18 cellular contexts compared by ENCODE assay signal in genomic region chr7:15916666-15917388, GRCh38.
A peak's percentile ranks its signal among the peaks of the same experiment; 100 is the strongest.
DNase-seq lines count a peak whose midpoint lies in the region; ATAC-seq and TF ChIP-seq lines count a peak whose summit lies in the region.
"Had no signal": no experiment of that assay in that cellular context is flagged by ENCODE, and none has a peak within 500 bp of the region (broad histone marks: within the 10 kb centered on the region; RNA-seq: fewer than 3 reads in every experiment).

No MANE protein-coding gene starts in this region.

- ATAC-seq in activated naive CD4-positive, alpha-beta T cell treated with anti-CD3 and anti-CD28 coated beads, Interleukin-2, amount 50 U/mL, for 72 hours = no peak
- ATAC-seq: stimulated activated effector memory CD8-positive, alpha-beta T cell treated with anti-CD3 and anti-CD28 coated beads, Interleukin-12 subunit alpha, Interleukin-12 subunit beta, amount 100 ng/mL, for 72 hours; upper lobe of right lung had no signal

- H3K4me1 ChIP-seq in muscle layer of colon (ENCODE audit: insufficient read depth, low read length) = peaks cover 12% of the 10 kb centered on the region
- H3K4me1 ChIP-seq: upper lobe of right lung had no signal

- no peak overlapping the region for H3K27ac Mint-ChIP-seq in activated naive CD4-positive, alpha-beta T cell treated with anti-CD3 and anti-CD28 coated beads, Interleukin-2, amount 50 U/mL, for 72 hours
- H3K27ac Mint-ChIP-seq: activated CD4-positive, alpha-beta memory T cell treated with anti-CD3 and anti-CD28 coated beads for 36 hours; activated naive CD4-positive, alpha-beta T cell treated with anti-CD3 and anti-CD28 coated beads for 36 hours; stimulated activated effector memory CD8-positive, alpha-beta T cell treated with anti-CD3 and anti-CD28 coated beads, Interleukin-12 subunit alpha, Interleukin-12 subunit beta, amount 100 ng/mL, for 72 hours had no signal

- H3K9me3 Mint-ChIP-seq in activated naive CD4-positive, alpha-beta T cell treated with anti-CD3 and anti-CD28 coated beads, Interleukin-2, amount 50 U/mL, for 72 hours = peaks cover 11 to 14% of the 10 kb centered on the region in 2 donors
- H3K9me3 Mint-ChIP-seq: activated naive CD4-positive, alpha-beta T cell treated with anti-CD3 and anti-CD28 coated beads for 36 hours had no signal

- in situ Hi-C loops in KBM-7 (cut with MboI; ENCODE audit: low pct_unique_long_range_greater_than_20kb, low sequenced_read_pairs) = no loop called here

- H3K4me3 ChIP-seq in AG04449 (ENCODE audit: low read depth, low read length) = peak overlapping the region; percentile 2; the same call in 1 of the 2 replicates
- no peak overlapping the region for H3K4me3 ChIP-seq in choroid plexus epithelial cell (ENCODE audit: low read depth, low read length)
- H3K4me3 ChIP-seq in muscle layer of colon (ENCODE audit: low read depth in 1 of 2, low read length in 2 of 2) = no peak overlapping the region
- H3K4me3 ChIP-seq: upper lobe of right lung had no signal

- DNase-seq in AG04449 (ENCODE audit: low read depth, low spot score) = no peak
- peak; percentile 21 for DNase-seq in LHCN-M2 (ENCODE audit: low read depth)
- DNase-seq in choroid plexus epithelial cell (ENCODE audit: low read depth) = peak; percentile 43
- DNase-seq in KBM-7 = no peak
- no peak for DNase-seq in activated naive CD4-positive, alpha-beta T cell treated with anti-CD3 and anti-CD28 coated beads, Interleukin-2, amount 50 U/mL, for 72 hours (ENCODE audit: low spot score in 2 of 2)
- no peak for DNase-seq in cortex of kidney (lab: John Stamatoyannopoulos, UW)
- no peak for DNase-seq in GM10266 (ENCODE audit: extremely low spot score)
- DNase-seq: activated CD4-positive, alpha-beta memory T cell treated with anti-CD3 and anti-CD28 coated beads for 36 hours; activated naive CD4-positive, alpha-beta T cell treated with anti-CD3 and anti-CD28 coated beads for 36 hours; activated T-cell treated with anti-CD3 and anti-CD28 coated beads, Interleukin-2, amount 50 U/mL, for 1 hour; effector memory CD4-positive, alpha-beta T cell; foreskin melanocyte; MM.1S; NCI-H1930; NCI-H446; upper lobe of right lung had no signal

- H3K27ac ChIP-seq in muscle layer of colon (ENCODE audit: low read depth, low read length) = peak overlapping the region; percentile 60
- H3K27ac ChIP-seq: upper lobe of right lung had no signal

- no peaks in the 10 kb centered on the region for H3K9me3 ChIP-seq in muscle layer of colon (ENCODE audit: low read length)
- H3K9me3 ChIP-seq: upper lobe of right lung had no signal

- H3K36me3 ChIP-seq in muscle layer of colon (ENCODE audit: insufficient read depth, low read length) = no peaks in the 10 kb centered on the region
- H3K36me3 ChIP-seq: upper lobe of right lung had no signal

- TF ChIP-seq CTCF in AG04449 (IDR thresholded peaks at IDR 0.05; ENCODE audit: insufficient read depth, low read length, missing control alignments) (no peak), choroid plexus epithelial cell (conservative IDR thresholded peaks at IDR 0.05; ENCODE audit: low read depth, low read length) (no peak), GM10266 (IDR thresholded peaks at IDR 0.05; ENCODE audit: control insufficient read depth, insufficient read depth, low read depth, missing control alignments) (no peak)

- POLR2A ChIA-PET in AG04449 (lab: Yijun Ruan, JAX) = no interaction called here

- no peaks in the 10 kb centered on the region for H3K27me3 ChIP-seq in muscle layer of colon (ENCODE audit: control insufficient read depth in 1 of 2, insufficient read depth in 2 of 2, low read length in 2 of 2)
- H3K27me3 ChIP-seq: upper lobe of right lung had no signal

- no peak overlapping the region for H3K9ac ChIP-seq in muscle layer of colon (ENCODE audit: low read length)

- H3K36me3 Mint-ChIP-seq in activated naive CD4-positive, alpha-beta T cell treated with anti-CD3 and anti-CD28 coated beads, Interleukin-2, amount 50 U/mL, for 72 hours = no peaks in the 10 kb centered on the region
- H3K36me3 Mint-ChIP-seq: activated CD4-positive, alpha-beta memory T cell treated with anti-CD3 and anti-CD28 coated beads for 36 hours; stimulated activated effector memory CD8-positive, alpha-beta T cell treated with anti-CD3 and anti-CD28 coated beads, Interleukin-12 subunit alpha, Interleukin-12 subunit beta, amount 100 ng/mL, for 72 hours had no signal

- CTCF ChIA-PET in AG04449 (lab: Yijun Ruan, JAX) = no interaction called here

Comparison
In these comparisons a context has a peak if more than half of its experiments do, and no peak if none do; other contexts are left out.
1. DNase-seq: peak in LHCN-M2 (single experiment) and choroid plexus epithelial cell (single experiment); none in AG04449 (single experiment), KBM-7 (single experiment), activated naive CD4-positive, alpha-beta T cell treated with anti-CD3 and anti-CD28 coated beads, Interleukin-2, amount 50 U/mL, for 72 hours (0 of 2), cortex of kidney (single experiment) and GM10266 (single experiment).